19 cellular contexts compared by ENCODE assay signal in the genomic region with DNA sequence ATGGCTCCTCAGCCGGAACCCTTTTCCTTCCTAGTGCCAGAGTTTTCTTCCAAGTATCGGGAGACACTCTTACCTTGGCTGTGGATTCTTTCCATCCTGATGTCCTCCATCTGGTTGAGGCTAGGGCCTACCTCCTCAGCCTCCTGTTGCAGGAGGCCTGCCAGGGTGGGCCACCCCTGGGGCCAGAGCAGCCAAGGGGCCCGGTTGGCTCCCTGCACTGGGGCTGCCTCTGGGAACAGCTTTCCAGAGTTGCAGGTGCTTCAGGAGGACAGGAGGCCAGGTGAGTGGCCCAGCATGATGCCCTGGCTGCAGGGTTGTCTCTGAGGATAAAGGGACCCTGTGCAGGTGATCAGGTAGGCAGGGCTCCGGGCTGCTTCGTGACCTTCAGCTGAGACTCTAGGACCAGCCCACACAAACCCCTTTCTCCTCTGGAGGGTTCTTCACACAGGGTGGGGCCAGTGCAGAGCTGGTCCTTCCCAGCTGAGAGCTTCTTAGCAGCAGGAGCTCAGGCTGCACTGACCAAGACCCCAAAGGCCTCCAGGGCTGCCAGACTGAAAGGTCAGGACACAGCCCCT. TPM values are rescaled to one million over a fixed set of nuclear protein-coding genes. Genes with fewer than 3 reads are reported as not detected.
DNase-seq lines count a peak whose midpoint lies in the region; ATAC-seq, FAIRE-seq and TF ChIP-seq lines count a peak whose summit lies in the region.
"Had no signal": no experiment of that assay in that cellular context is flagged by ENCODE, and none has a peak within 500 bp of the region (broad histone marks: within the 10 kb centered on the region; RNA-seq: fewer than 3 reads in every experiment).

No MANE protein-coding gene starts in this region.

- no peak overlapping the region for H3K4me2 ChIP-seq in osteoblast (ENCODE audit: insufficient read depth, low read length)
- H3K4me2 ChIP-seq in H9 (ENCODE audit: insufficient read depth, insufficient read length, low read length), result no peak overlapping the region

- H3K4me3 ChIP-seq in kidney (ENCODE audit: low read length in 2 of 2) (no peak overlapping the region), osteoblast (ENCODE audit: insufficient read depth, low read length) (no peak overlapping the region)

- no peaks in the 10 kb centered on the region for H3K9me3 ChIP-seq in kidney (ENCODE audit: control insufficient read depth in 1 of 2, low read length in 2 of 2)
- H3K9me3 ChIP-seq in osteoblast (ENCODE audit: low read depth, low read length), result no peaks in the 10 kb centered on the region
- H3K9me3 ChIP-seq in H9 (ENCODE audit: control insufficient read depth, low read depth, low read length), result no peaks in the 10 kb centered on the region
- H3K9me3 ChIP-seq: Caco-2 had no signal

- H3K23ac ChIP-seq in H9 (ENCODE audit: insufficient read length, low read depth, low read length), result no peak overlapping the region

- H2BK12ac ChIP-seq in H9 (ENCODE audit: insufficient read length, low read depth, low read length), result no peak overlapping the region

- WGBS in H9 (ENCODE audit: extremely low coverage, insufficient read length, low lambda C conversion rate), result no CpG with 5 or more reads among the region's 5 CpGs

- no peak overlapping the region for H2BK20ac ChIP-seq in H9 (ENCODE audit: low read depth, low read length, poor library complexity, severe bottlenecking)

- no peak overlapping the region for H2AK5ac ChIP-seq in H9 (ENCODE audit: insufficient read length, low read length)

- H3K18ac ChIP-seq in H9 (ENCODE audit: insufficient read length, low read depth, low read length), result no peak overlapping the region

- DNase-seq in kidney, result peak; percentile 53
- DNase-seq in osteoblast (ENCODE audit: insufficient read length, low spot score, missing footprints), result peak; percentile 50
- DNase-seq in stimulated activated effector memory CD8-positive, alpha-beta T cell treated with anti-CD3 and anti-CD28 coated beads, Interleukin-12 subunit alpha, Interleukin-12 subunit beta, amount 100 ng/mL, for 72 hours (ENCODE audit: low spot score in 2 of 2), result no peak
- no peak for DNase-seq in amniotic stem cell (lab: John Stamatoyannopoulos, UW)
- DNase-seq in amygdala (lab: John Stamatoyannopoulos, UW), result no peak
- no peak for DNase-seq in H9
- DNase-seq in activated T-cell treated with anti-CD3 and anti-CD28 coated beads, Interleukin-2, amount 50 U/mL, for 72 hours, result no peak
- DNase-seq: ACHN; CD4-positive, alpha-beta T cell; GOT3; HCEC 1CT had no signal

- no peaks in the 10 kb centered on the region for H3K4me1 ChIP-seq in kidney (ENCODE audit: control insufficient read depth in 1 of 2, insufficient read depth in 1 of 2, low read depth in 1 of 2, low read length in 2 of 2)
- no peaks in the 10 kb centered on the region for H3K4me1 ChIP-seq in osteoblast (ENCODE audit: insufficient read depth, low read length)
- H3K4me1 ChIP-seq in H9 (ENCODE audit: insufficient read depth, low read length), result no peaks in the 10 kb centered on the region

- H2BK120ac ChIP-seq in H9 (ENCODE audit: low read depth, low read length, poor library complexity, severe bottlenecking), result no peak overlapping the region

- H4K8ac ChIP-seq in H9 (replicated peaks; ENCODE audit: insufficient read length, low read depth, low read length), result no peak overlapping the region

- H3T11ph ChIP-seq in H9 (ENCODE audit: low read length), result no peak overlapping the region

- H3K79me1 ChIP-seq in H9 (ENCODE audit: insufficient read depth, low read depth, low read length, poor library complexity, severe bottlenecking), result no peaks in the 10 kb centered on the region

- no peak overlapping the region for H3K27ac Mint-ChIP-seq in stimulated activated effector memory CD8-positive, alpha-beta T cell treated with anti-CD3 and anti-CD28 coated beads, Interleukin-12 subunit alpha, Interleukin-12 subunit beta, amount 100 ng/mL, for 72 hours
- H3K27ac Mint-ChIP-seq in H9, result no peak overlapping the region
- no peak overlapping the region for H3K27ac Mint-ChIP-seq in activated T-cell treated with anti-CD3 and anti-CD28 coated beads, Interleukin-2, amount 50 U/mL, for 72 hours
- H3K27ac Mint-ChIP-seq: CD4-positive, alpha-beta T cell had no signal

- H3K79me2 ChIP-seq in osteoblast (ENCODE audit: insufficient read depth, low read length), result no peaks in the 10 kb centered on the region
- no peaks in the 10 kb centered on the region for H3K79me2 ChIP-seq in H9 (ENCODE audit: insufficient read depth, low read length)

- ATAC-seq in stimulated activated effector memory CD8-positive, alpha-beta T cell treated with anti-CD3 and anti-CD28 coated beads, Interleukin-12 subunit alpha, Interleukin-12 subunit beta, amount 100 ng/mL, for 72 hours, result peak; percentile 23
- ATAC-seq in activated T-cell treated with anti-CD3 and anti-CD28 coated beads, Interleukin-2, amount 50 U/mL, for 72 hours (replicated peaks in 1 of 2), result no peak

- H4K91ac ChIP-seq in H9 (ENCODE audit: insufficient read length, low read depth, low read length), result no peak overlapping the region

- no peak overlapping the region for H2AFZ ChIP-seq in osteoblast (ENCODE audit: low read length)
- no peak overlapping the region for H2AFZ ChIP-seq in H9 (ENCODE audit: low read length)

- H3K56ac ChIP-seq in H9 (ENCODE audit: insufficient read length, low read depth, low read length), result no peak overlapping the region

- H3K14ac ChIP-seq in H9 (ENCODE audit: insufficient read depth, low read length), result no peak overlapping the region

- no peaks in the 10 kb centered on the region for H3K36me3 Mint-ChIP-seq in stimulated activated effector memory CD8-positive, alpha-beta T cell treated with anti-CD3 and anti-CD28 coated beads, Interleukin-12 subunit alpha, Interleukin-12 subunit beta, amount 100 ng/mL, for 72 hours
- H3K36me3 Mint-ChIP-seq in H9 (ENCODE audit: insufficient read depth in 1 of 3, low read depth in 3 of 3), result no peaks in the 10 kb centered on the region; a peak in 1 of 7 replicates
- H3K36me3 Mint-ChIP-seq in activated T-cell treated with anti-CD3 and anti-CD28 coated beads, Interleukin-2, amount 50 U/mL, for 72 hours (ENCODE audit: insufficient read depth in 2 of 2), result no peaks in the 10 kb centered on the region

- no peak for FAIRE-seq in kidney (lab: Jason Lieb, UNC)
- FAIRE-seq: A204.1, D721Med, G401.6, GM12891, GM18507 had no signal

- TF ChIP-seq CTCF in kidney (IDR thresholded peaks at IDR 0.05; ENCODE audit: borderline replicate concordance, extremely low read depth, insufficient read depth) (no peak), osteoblast (IDR thresholded peaks at IDR 0.05; ENCODE audit: extremely low read depth, low read depth, low read length) (no peak), H9 (conservative IDR thresholded peaks at IDR 0.05) (no peak)

- no peak overlapping the region for H3K27ac ChIP-seq in kidney (ENCODE audit: low read depth in 2 of 2, low read length in 2 of 2)
- no peak overlapping the region for H3K27ac ChIP-seq in osteoblast (ENCODE audit: low read depth, low read length)
- H3K27ac ChIP-seq in H9 (ENCODE audit: insufficient read length, low read depth, low read length), result no peak overlapping the region
- H3K27ac ChIP-seq: C4-2B had no signal

- H3K9ac ChIP-seq in kidney (ENCODE audit: low read length in 2 of 2), result no peak overlapping the region
- H3K9ac ChIP-seq in H9 (ENCODE audit: extremely low read depth, insufficient read length, low read length), result no peak overlapping the region

- no peaks in the 10 kb centered on the region for H3K9me3 Mint-ChIP-seq in stimulated activated effector memory CD8-positive, alpha-beta T cell treated with anti-CD3 and anti-CD28 coated beads, Interleukin-12 subunit alpha, Interleukin-12 subunit beta, amount 100 ng/mL, for 72 hours
- H3K9me3 Mint-ChIP-seq in H9, result 0 out of 5 replicates have a peak, but pooled peaks cover 0 to 2% of the 10 kb centered on the region in 2 experiments
- H3K9me3 Mint-ChIP-seq in activated T-cell treated with anti-CD3 and anti-CD28 coated beads, Interleukin-2, amount 50 U/mL, for 72 hours, result no peaks in the 10 kb centered on the region
- H3K9me3 Mint-ChIP-seq: CD4-positive, alpha-beta T cell had no signal

- H4K20me1 ChIP-seq in osteoblast (ENCODE audit: insufficient read depth, low read length) (no peaks in the 10 kb centered on the region), H9 (ENCODE audit: control insufficient read depth, insufficient read depth, insufficient read length) (no peaks in the 10 kb centered on the region)

- H2BK5ac ChIP-seq in H9 (ENCODE audit: insufficient read length, low read length), result no peak overlapping the region

- intact Hi-C loops in kidney (cut with DNase I), result no loop called here

- H3K36me3 ChIP-seq in kidney (ENCODE audit: control insufficient read depth in 1 of 2, insufficient read depth in 2 of 2, low read length in 2 of 2), result no peaks in the 10 kb centered on the region
- H3K36me3 ChIP-seq in osteoblast (ENCODE audit: insufficient read depth, low read length), result no peaks in the 10 kb centered on the region

- no peak overlapping the region for H3K4ac ChIP-seq in H9 (ENCODE audit: low read depth, low read length)

- no peak overlapping the region for H4K5ac ChIP-seq in H9 (ENCODE audit: insufficient read length, low read depth, low read length)

- H2BK15ac ChIP-seq in H9 (ENCODE audit: low read depth, low read length), result no peak overlapping the region

- H3K4me1 Mint-ChIP-seq in stimulated activated effector memory CD8-positive, alpha-beta T cell treated with anti-CD3 and anti-CD28 coated beads, Interleukin-12 subunit alpha, Interleukin-12 subunit beta, amount 100 ng/mL, for 72 hours, result no peaks in the 10 kb centered on the region
- peaks cover 41 to 44% of the 10 kb centered on the region in 2 experiments for H3K4me1 Mint-ChIP-seq in H9
- H3K4me1 Mint-ChIP-seq in activated T-cell treated with anti-CD3 and anti-CD28 coated beads, Interleukin-2, amount 50 U/mL, for 72 hours (ENCODE audit: low read depth), result no peaks in the 10 kb centered on the region

- no peak overlapping the region for H3K4me3 Mint-ChIP-seq in stimulated activated effector memory CD8-positive, alpha-beta T cell treated with anti-CD3 and anti-CD28 coated beads, Interleukin-12 subunit alpha, Interleukin-12 subunit beta, amount 100 ng/mL, for 72 hours
- H3K4me3 Mint-ChIP-seq in H9, result no peak overlapping the region
- H3K4me3 Mint-ChIP-seq in activated T-cell treated with anti-CD3 and anti-CD28 coated beads, Interleukin-2, amount 50 U/mL, for 72 hours, result no peak overlapping the region
- H3K4me3 Mint-ChIP-seq: CD4-positive, alpha-beta T cell had no signal

- H3K27me3 Mint-ChIP-seq in H9 (ENCODE audit: low read depth), result peaks cover 21% of the 10 kb centered on the region
- H3K27me3 Mint-ChIP-seq in activated T-cell treated with anti-CD3 and anti-CD28 coated beads, Interleukin-2, amount 50 U/mL, for 72 hours (ENCODE audit: low read depth), result peaks cover 18% of the 10 kb centered on the region

- peaks cover 21% of the 10 kb centered on the region for H3K27me3 ChIP-seq in osteoblast (ENCODE audit: insufficient read depth, low read length)
- no peaks in the 10 kb centered on the region; the same call in 1 of the 2 replicates for H3K27me3 ChIP-seq in H9 (ENCODE audit: insufficient read depth, low read length)

- no peaks in the 10 kb centered on the region for H3K23me2 ChIP-seq in H9 (ENCODE audit: insufficient read length, low read depth, low read length, poor library complexity, severe bottlenecking)

RNA-seq across cellular contexts. Expression of a gene that starts 5.3 kb away (rescaled TPM):
- not detected for total RNA-seq in kidney
- polyA plus RNA-seq in kidney (ENCODE audit: insufficient read depth, low read depth, low replicate concordance), result not detected
- total RNA-seq in osteoblast, result 1.2 and 1.8 TPM in 2 replicates
- 3.1 and 3.4 TPM in 2 replicates for total RNA-seq in H9 (2021)
- not detected for total RNA-seq in activated T-cell treated with anti-CD3 and anti-CD28 coated beads, Interleukin-2, amount 50 U/mL, for 72 hours
- total RNA-seq: CD4-positive, alpha-beta T cell; HT-29 had no signal

RNA-seq across cellular contexts. Expression of a gene that starts 17.7 kb away (rescaled TPM):
- total RNA-seq in kidney (2.6 TPM), osteoblast (21.2 and 44.5 TPM in 2 replicates), H9 (2021) (36.4 and 37.3 TPM in 2 replicates)
- 1.2 TPM for polyA plus RNA-seq in kidney (ENCODE audit: insufficient read depth, low read depth, low replicate concordance)
- total RNA-seq in activated T-cell treated with anti-CD3 and anti-CD28 coated beads, Interleukin-2, amount 50 U/mL, for 72 hours, result not detected
- total RNA-seq: CD4-positive, alpha-beta T cell; HT-29 had no signal

Comparison
In these comparisons a context has a peak if more than half of its experiments do, and no peak if none do; other contexts are left out.
1. DNase-seq: peak in kidney (single experiment) and osteoblast (single experiment); none in stimulated activated effector memory CD8-positive, alpha-beta T cell treated with anti-CD3 and anti-CD28 coated beads, Interleukin-12 subunit alpha, Interleukin-12 subunit beta, amount 100 ng/mL, for 72 hours (0 of 2), amniotic stem cell (single experiment), amygdala (0 of 56), H9 (single experiment) and activated T-cell treated with anti-CD3 and anti-CD28 coated beads, Interleukin-2, amount 50 U/mL, for 72 hours (0 of 2).